Comparison of ENCODE assay signal across 17 cellular contexts in the genomic region with DNA sequence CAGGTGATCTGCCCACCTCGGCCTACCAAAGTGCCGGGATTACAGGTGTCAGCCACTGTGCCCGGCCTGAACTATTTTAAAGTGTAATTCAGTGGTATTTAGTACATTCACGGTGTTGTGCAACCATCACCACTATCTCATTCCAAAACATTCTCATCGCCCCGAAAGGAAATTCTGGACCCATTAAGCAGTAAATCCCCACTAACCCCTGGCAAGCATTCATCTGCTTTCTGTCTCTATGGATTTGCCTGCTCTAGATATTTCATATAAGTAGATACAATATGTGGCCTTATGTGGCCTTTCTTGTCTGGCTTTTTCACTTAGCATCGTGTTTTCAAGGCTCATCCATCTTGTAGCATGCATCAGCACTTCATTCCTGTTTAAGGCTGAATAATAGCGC. TPM values are rescaled to one million over a fixed set of nuclear protein-coding genes. Genes with fewer than 3 reads are reported as not detected.
"Had no signal": no experiment of that assay in that cellular context is flagged by ENCODE, and none has a peak within 500 bp of the region (broad histone marks: within the 10 kb centered on the region; RNA-seq: fewer than 3 reads in every experiment).

No MANE protein-coding gene starts in this region.

- H3K27ac Mint-ChIP-seq: activated naive CD8-positive, alpha-beta T cell treated with anti-CD3 and anti-CD28 coated beads, Interleukin-2, amount 10 ng/mL, durations not matched to agents 7 days and 5 days; naive thymus-derived CD8-positive, alpha-beta T cell; T-helper 2 cell treated with Interferon-gamma antibody and Interleukin-4, amounts not matched to agents 5 μg/mL and 100 μg/mL, for 36 hours had no signal

- H3K36me3 Mint-ChIP-seq: naive thymus-derived CD8-positive, alpha-beta T cell had no signal

- H3K9me3 ChIP-seq: psoas muscle, testis had no signal

- H3K4me1 ChIP-seq: psoas muscle, testis had no signal

- H3K4me3 ChIP-seq: lung, psoas muscle, testis had no signal

- ATAC-seq: activated CD4-positive, CD25-positive, alpha-beta regulatory T cell treated with anti-CD3 and anti-CD28 coated beads, Interleukin-2, amount 50 U/mL, for 24 hours; naive thymus-derived CD8-positive, alpha-beta T cell; psoas muscle; sciatic nerve; stimulated activated naive CD8-positive, alpha-beta T cell treated with anti-CD3 and anti-CD28 coated beads, Interleukin-15, amount 100 ng/mL, for 72 hours had no signal

- H3K27me3 Mint-ChIP-seq: naive thymus-derived CD8-positive, alpha-beta T cell; stimulated activated naive CD8-positive, alpha-beta T cell treated with anti-CD3 and anti-CD28 coated beads, Interleukin-15, amount 100 ng/mL, for 72 hours had no signal

- H3K4me3 Mint-ChIP-seq: activated naive CD8-positive, alpha-beta T cell treated with anti-CD3 and anti-CD28 coated beads, Interleukin-2, amount 10 ng/mL, durations not matched to agents 7 days and 5 days; naive thymus-derived CD8-positive, alpha-beta T cell; stimulated activated naive CD8-positive, alpha-beta T cell treated with anti-CD3 and anti-CD28 coated beads, Interleukin-15, amount 100 ng/mL, for 72 hours; T-helper 2 cell treated with Interferon-gamma antibody and Interleukin-4, amounts not matched to agents 5 μg/mL and 100 μg/mL, for 36 hours had no signal

- H3K9me3 Mint-ChIP-seq: activated naive CD8-positive, alpha-beta T cell treated with anti-CD3 and anti-CD28 coated beads, Interleukin-2, amount 10 ng/mL, durations not matched to agents 7 days and 5 days; naive thymus-derived CD8-positive, alpha-beta T cell; stimulated activated naive CD8-positive, alpha-beta T cell treated with anti-CD3 and anti-CD28 coated beads, Interleukin-15, amount 100 ng/mL, for 72 hours; T-helper 2 cell treated with Interferon-gamma antibody and Interleukin-4, amounts not matched to agents 5 μg/mL and 100 μg/mL, for 36 hours had no signal

- H3K27ac ChIP-seq: psoas muscle, testis had no signal

- DNase-seq: activated naive CD8-positive, alpha-beta T cell treated with anti-CD3 and anti-CD28 coated beads, Interleukin-2, amount 10 ng/mL, durations not matched to agents 7 days and 5 days; central memory CD4-positive, alpha-beta T cell; effector memory CD4-positive, alpha-beta T cell; hypothalamus; midbrain; naive thymus-derived CD8-positive, alpha-beta T cell; psoas muscle; stimulated activated CD4-positive, alpha-beta T cell treated with anti-CD3 and anti-CD28 coated beads, Interleukin-12 subunit alpha, Interleukin-12 subunit beta, amount 100 ng/mL, for 4 hours; stimulated activated CD4-positive, alpha-beta T cell treated with anti-CD3 and anti-CD28 coated beads, Interleukin-2, amount 100 ng/mL, for 48 hours; stimulated activated CD8-positive, alpha-beta memory T cell treated with anti-CD3 and anti-CD28 coated beads, Interleukin-4, amount 100 ng/mL, for 48 hours; stimulated activated naive CD8-positive, alpha-beta T cell treated with anti-CD3 and anti-CD28 coated beads, Interleukin-15, amount 100 ng/mL, for 72 hours; testis had no signal

- H3K27me3 ChIP-seq: testis had no signal

RNA-seq across cellular contexts. Expression of gene CETP, which starts 38.3 kb away (rescaled TPM):
- total RNA-seq: activated naive CD8-positive, alpha-beta T cell treated with anti-CD3 and anti-CD28 coated beads, Interleukin-2, amount 10 ng/mL, durations not matched to agents 7 days and 5 days had no signal

RNA-seq across cellular contexts. Expression of gene SLC12A3, which starts 58.5 kb away (rescaled TPM):
- total RNA-seq: activated naive CD8-positive, alpha-beta T cell treated with anti-CD3 and anti-CD28 coated beads, Interleukin-2, amount 10 ng/mL, durations not matched to agents 7 days and 5 days; glomerular endothelial cell; lung; naive thymus-derived CD8-positive, alpha-beta T cell; sciatic nerve had no signal
- polyA plus RNA-seq: naive thymus-derived CD8-positive, alpha-beta T cell had no signal
